Comparison of ENCODE assay signal across 8 cellular contexts in the genomic region with DNA sequence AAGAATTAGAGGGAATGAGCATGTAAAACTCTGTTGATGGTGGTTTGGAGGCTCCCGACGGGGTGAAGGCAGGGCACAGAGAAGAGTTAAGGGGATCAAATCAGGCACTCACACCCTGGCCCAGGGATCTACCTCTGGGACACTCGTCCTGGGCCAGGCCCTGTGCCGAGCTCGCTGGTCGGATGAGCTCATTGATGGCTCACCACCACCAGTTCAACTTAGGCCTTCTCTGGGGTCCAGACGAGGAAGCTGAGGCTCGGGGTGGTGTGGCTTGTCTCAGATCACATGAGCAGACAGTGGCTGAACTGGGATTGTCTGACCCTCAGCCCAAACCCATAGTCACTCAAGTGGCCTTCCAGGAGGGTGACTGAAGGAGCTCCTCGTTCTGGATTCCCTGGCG. TPM values are rescaled to one million over a fixed set of nuclear protein-coding genes. Genes with fewer than 3 reads are reported as not detected.
DNase-seq lines count a peak whose midpoint lies in the region; ATAC-seq and TF ChIP-seq lines count a peak whose summit lies in the region.

No MANE protein-coding gene starts in this region.

- H3K14ac ChIP-seq in H9 (ENCODE audit: insufficient read depth, low read length) = no peak overlapping the region

- WGBS in H9 (ENCODE audit: extremely low coverage, insufficient read length, low lambda C conversion rate) = no CpG with 5 or more reads among the region's 10 CpGs

- H4K8ac ChIP-seq in H9 (replicated peaks; ENCODE audit: insufficient read length, low read depth, low read length) = no peak overlapping the region

- H2BK5ac ChIP-seq in H9 (ENCODE audit: insufficient read length, low read length) = no peak overlapping the region

- peak; percentile 20 for DNase-seq in H9
- peak; percentile 60 for DNase-seq in fibroblast of mammary gland (ENCODE audit: low read depth)
- DNase-seq in skeletal muscle cell (ENCODE audit: low read depth) = no peak
- no peak for DNase-seq in stimulated activated CD4-positive, alpha-beta T cell treated with anti-CD3 and anti-CD28 coated beads, Interleukin-2, amount 100 ng/mL, for 24 hours
- DNase-seq in SHP77 treated with DMSO at 0.1 percent for 48 hours (lab: John Stamatoyannopoulos, UW) = no peak
- no peak for DNase-seq in effector CD4-positive, alpha-beta T cell

- H3K4ac ChIP-seq in H9 (ENCODE audit: low read depth, low read length) = no peak overlapping the region

- no peak overlapping the region for H3K27ac ChIP-seq in H9 (ENCODE audit: insufficient read length, low read depth, low read length)
- H3K27ac ChIP-seq in VCaP = peak overlapping the region; percentile 84; the same call in 1 of the 2 replicates

- H2BK12ac ChIP-seq in H9 (ENCODE audit: insufficient read length, low read depth, low read length) = no peak overlapping the region

- H3K4me3 ChIP-seq in fibroblast of mammary gland (ENCODE audit: control insufficient read depth, low read depth, low read length) (peak overlapping the region; percentile 79), skeletal muscle cell (ENCODE audit: low read depth, low read length) (peak overlapping the region; percentile 96)

- H3K9me3 Mint-ChIP-seq in H9 = peaks cover 0 to 1% of the 10 kb centered on the region in 2 experiments; a peak in 2 of 5 replicates

- H3T11ph ChIP-seq in H9 (ENCODE audit: low read length) = no peak overlapping the region

- H3K4me1 ChIP-seq in H9 (ENCODE audit: insufficient read depth, low read length) = peaks cover 11% of the 10 kb centered on the region; the same call in 1 of the 2 replicates

- peak overlapping the region; percentile 82 to 93 for H3K4me3 Mint-ChIP-seq in H9

- H3K36me3 Mint-ChIP-seq in H9 (ENCODE audit: insufficient read depth in 1 of 3, low read depth in 3 of 3) = peaks cover 10 to 54% (median 43%) of the 10 kb centered on the region in 3 experiments; a peak in 6 of 7 replicates

- H3K23me2 ChIP-seq in H9 (ENCODE audit: insufficient read length, low read depth, low read length, poor library complexity, severe bottlenecking) = peaks cover 11% of the 10 kb centered on the region

- H3K27me3 ChIP-seq in H9 (ENCODE audit: insufficient read depth, low read length) = no peaks in the 10 kb centered on the region

- peak overlapping the region; percentile 57 to 97 (median 87); a peak in 4 of 7 replicates for H3K27ac Mint-ChIP-seq in H9

- H2BK20ac ChIP-seq in H9 (ENCODE audit: low read depth, low read length, poor library complexity, severe bottlenecking) = no peak overlapping the region

- peaks cover 2% of the 10 kb centered on the region for H3K79me1 ChIP-seq in H9 (ENCODE audit: insufficient read depth, low read depth, low read length, poor library complexity, severe bottlenecking)

- no peak for ATAC-seq in esophagus mucosa

- no peak overlapping the region for H4K91ac ChIP-seq in H9 (ENCODE audit: insufficient read length, low read depth, low read length)

- H4K5ac ChIP-seq in H9 (ENCODE audit: insufficient read length, low read depth, low read length) = no peak overlapping the region

- peaks cover 52 to 56% of the 10 kb centered on the region in 2 experiments for H3K4me1 Mint-ChIP-seq in H9

- H2AFZ ChIP-seq in H9 (ENCODE audit: low read length) = no peak overlapping the region

- no peak for TF ChIP-seq CTCF in H9 (conservative IDR thresholded peaks at IDR 0.05)
- TF ChIP-seq CTCF in VCaP (conservative IDR thresholded peaks at IDR 0.05) = no peak
- TF ChIP-seq CTCF in fibroblast of mammary gland (conservative IDR thresholded peaks at IDR 0.05; ENCODE audit: control insufficient read depth, insufficient read depth, low read depth, low read length) = no peak

- no peak overlapping the region for H2BK15ac ChIP-seq in H9 (ENCODE audit: low read depth, low read length)

- peaks cover 61% of the 10 kb centered on the region for H3K79me2 ChIP-seq in H9 (ENCODE audit: insufficient read depth, low read length)

- no peak overlapping the region for H2AK5ac ChIP-seq in H9 (ENCODE audit: insufficient read length, low read length)

- no peak overlapping the region for H3K18ac ChIP-seq in H9 (ENCODE audit: insufficient read length, low read depth, low read length)

- H3K9ac ChIP-seq in H9 (ENCODE audit: extremely low read depth, insufficient read length, low read length) = no peak overlapping the region

- H3K9me3 ChIP-seq in H9 (ENCODE audit: control insufficient read depth, low read depth, low read length) = no peaks in the 10 kb centered on the region

- no peak overlapping the region for H3K23ac ChIP-seq in H9 (ENCODE audit: insufficient read length, low read depth, low read length)

- no peak overlapping the region for H3K56ac ChIP-seq in H9 (ENCODE audit: insufficient read length, low read depth, low read length)

- peak overlapping the region; percentile 69 for H3K4me2 ChIP-seq in H9 (ENCODE audit: insufficient read depth, insufficient read length, low read length)

- H4K20me1 ChIP-seq in H9 (ENCODE audit: control insufficient read depth, insufficient read depth, insufficient read length) = no peaks in the 10 kb centered on the region

- no peaks in the 10 kb centered on the region for H3K27me3 Mint-ChIP-seq in H9 (ENCODE audit: low read depth)

- no peak overlapping the region for H2BK120ac ChIP-seq in H9 (ENCODE audit: low read depth, low read length, poor library complexity, severe bottlenecking)

RNA-seq across cellular contexts. Expression of gene NACC1, which starts 1.6 kb away (rescaled TPM):
- total RNA-seq in H9 (2021) = 198 and 210 TPM in 2 replicates
- 40.0 TPM for total RNA-seq in esophagus mucosa

RNA-seq across cellular contexts. Expression of gene TRMT1, which starts 3.1 kb away (rescaled TPM):
- total RNA-seq in H9 (2021) = 92.8 and 95.7 TPM in 2 replicates
- 23.8 TPM for total RNA-seq in esophagus mucosa

RNA-seq across cellular contexts. Expression of gene LYL1, which starts 17.0 kb away (rescaled TPM):
- total RNA-seq in H9 (2021) = 0.63 and 0.86 TPM in 2 replicates
- 1.4 TPM for total RNA-seq in esophagus mucosa

RNA-seq across cellular contexts. Expression of gene STX10, which starts 30.5 kb away (rescaled TPM):
- total RNA-seq in H9 (2021) (39.4 and 40.5 TPM in 2 replicates), esophagus mucosa (46.0 TPM)

RNA-seq across cellular contexts. Expression of gene IER2, which starts 30.6 kb away (rescaled TPM):
- total RNA-seq in H9 (2021) (160 and 165 TPM in 2 replicates), esophagus mucosa (97.7 TPM)

Comparison
In these comparisons a context has a peak if more than half of its experiments do, and no peak if none do; other contexts are left out.
1. DNase-seq: peak in H9 (single experiment) and fibroblast of mammary gland (single experiment); none in skeletal muscle cell (single experiment), stimulated activated CD4-positive, alpha-beta T cell treated with anti-CD3 and anti-CD28 coated beads, Interleukin-2, amount 100 ng/mL, for 24 hours (0 of 2), SHP77 treated with DMSO at 0.1 percent for 48 hours (single experiment) and effector CD4-positive, alpha-beta T cell (single experiment).